Comparison of ENCODE assay signal across 8 cellular contexts in the genomic region with DNA sequence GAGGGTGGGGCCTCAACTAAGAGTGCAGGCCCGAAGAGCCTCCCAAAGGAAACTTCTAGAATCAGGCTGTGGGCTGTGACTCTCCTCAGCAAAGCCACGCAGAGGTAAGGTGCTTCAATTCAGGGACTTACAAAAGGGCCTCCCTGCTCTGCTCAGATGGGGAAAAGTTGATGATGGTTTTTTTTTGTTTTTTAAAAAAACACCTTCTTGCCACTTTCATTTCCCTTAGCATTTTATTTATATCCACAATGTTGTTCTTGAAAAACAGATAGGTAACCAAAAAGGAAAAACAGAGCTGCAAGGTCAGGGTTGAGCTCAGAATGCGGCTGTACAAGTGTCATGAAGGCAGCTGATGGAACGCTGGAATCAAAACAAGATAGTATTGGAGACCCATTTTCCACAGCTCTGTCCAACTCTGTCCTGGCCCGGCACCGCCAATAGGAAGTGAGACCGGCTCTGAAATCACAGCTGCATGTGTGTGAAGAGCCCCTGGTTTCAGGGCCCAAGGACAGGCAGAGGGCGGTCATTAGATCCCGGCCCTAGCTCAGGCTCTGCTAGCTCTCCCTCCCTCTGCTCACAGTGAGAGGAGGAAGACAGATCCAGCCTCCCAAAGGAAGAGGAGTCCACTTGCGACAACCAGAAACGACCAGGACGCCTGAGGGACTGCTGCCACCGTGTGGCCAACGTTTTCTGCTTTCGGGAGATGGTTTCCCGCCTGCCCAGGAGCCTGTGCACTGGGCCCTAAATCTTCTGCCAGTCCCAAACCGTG. TPM values are rescaled to one million over a fixed set of nuclear protein-coding genes. Genes with fewer than 3 reads are reported as not detected.
A peak's percentile ranks its signal among the peaks of the same experiment; 100 is the strongest.
DNase-seq lines count a peak whose midpoint lies in the region; ATAC-seq and TF ChIP-seq lines count a peak whose summit lies in the region.

No MANE protein-coding gene starts in this region.

- H3K36me3 ChIP-seq in PC-9 (ENCODE audit: low read depth), result peaks cover 3% of the 10 kb centered on the region

- 0 out of 2 replicates have a peak, but pooled peaks cover 4% of the 10 kb centered on the region for H4K20me1 ChIP-seq in PC-9 (ENCODE audit: insufficient read depth)

- intact Hi-C loops in PC-9 (cut with micrococcal nuclease; ENCODE audit: unreplicated experiment), result loop anchor here (1.0 kb wide), 1 partner anchor 136 kb away; no protein-coding TSS in a partner anchor

- H3K4me1 Mint-ChIP-seq in activated T-cell treated with anti-CD3 and anti-CD28 coated beads, Interleukin-2, amount 50 U/mL, for 72 hours (ENCODE audit: low read depth), result peaks cover 22% of the 10 kb centered on the region
- H3K4me1 Mint-ChIP-seq in naive B cell, result peaks cover 40 to 89% (median 60%) of the 10 kb centered on the region in 3 donors

- POLR2A ChIA-PET in HEK293T (lab: Yijun Ruan, JAX), result interaction anchor here (1.0 kb wide), 1 partner anchor 58 kb away, joined by 3 read pairs; the partner anchor contains the start of gene KLF2
- POLR2A ChIA-PET in PC-9 (lab: Charles Lee; ENCODE audit: unreplicated experiment), result interaction anchor here (0.5 to 0.6 kb wide), 2 partner anchors 131 to 135 kb away, joined by 5 to 14 read pairs; no protein-coding TSS in a partner anchor

- no peaks in the 10 kb centered on the region for H3K79me2 ChIP-seq in PC-9 (ENCODE audit: low read depth)

- ATAC-seq in activated T-cell treated with anti-CD3 and anti-CD28 coated beads, Interleukin-2, amount 50 U/mL, for 72 hours (replicated peaks in 1 of 2), result peak; percentile 68
- peak; percentile 70 to 72 for ATAC-seq in naive B cell (ENCODE audit: low read depth in 2 of 2)
- ATAC-seq in GM18909 (IDR thresholded peaks at IDR 0.05; ENCODE audit: poor library complexity, unreplicated experiment), result no peak

- BruUV-seq in PC-9 (replicated peaks; lab: Mats Ljungman, UMichigan), result no TSS peak

- H3K27ac Mint-ChIP-seq in activated T-cell treated with anti-CD3 and anti-CD28 coated beads, Interleukin-2, amount 50 U/mL, for 72 hours, result peak overlapping the region; percentile 42
- peak overlapping the region; percentile 95 to 99 (median 98) for H3K27ac Mint-ChIP-seq in naive B cell

- peaks cover 3 to 19% of the 10 kb centered on the region in 2 donors for H3K36me3 Mint-ChIP-seq in activated T-cell treated with anti-CD3 and anti-CD28 coated beads, Interleukin-2, amount 50 U/mL, for 72 hours (ENCODE audit: insufficient read depth in 2 of 2)
- H3K36me3 Mint-ChIP-seq in naive B cell, result peaks cover 26 to 29% of the 10 kb centered on the region in 2 donors

- H3K4me3 Mint-ChIP-seq in activated T-cell treated with anti-CD3 and anti-CD28 coated beads, Interleukin-2, amount 50 U/mL, for 72 hours, result peak overlapping the region in 1 of 2 donors; percentile 51
- peak overlapping the region; percentile 66 to 90 (median 79) for H3K4me3 Mint-ChIP-seq in naive B cell

- no peak overlapping the region for H3K4me3 ChIP-seq in PC-9

- no peaks in the 10 kb centered on the region for H3K9me2 ChIP-seq in PC-9 (ENCODE audit: insufficient read depth)

- no peaks in the 10 kb centered on the region for H3K4me1 ChIP-seq in PC-9 (replicated peaks; ENCODE audit: insufficient read depth)

- H3K27me3 Mint-ChIP-seq in activated T-cell treated with anti-CD3 and anti-CD28 coated beads, Interleukin-2, amount 50 U/mL, for 72 hours (ENCODE audit: low read depth), result no peaks in the 10 kb centered on the region
- no peaks in the 10 kb centered on the region for H3K27me3 Mint-ChIP-seq in naive B cell

- no peaks in the 10 kb centered on the region for H3K9me3 ChIP-seq in PC-9 (ENCODE audit: insufficient read depth, low read depth)

- H3K4me2 ChIP-seq in PC-9, result no peak overlapping the region

- DNase-seq in C1 segment of cervical spinal cord (lab: John Stamatoyannopoulos, UW), result peak; percentile 14 to 73 (median 56)
- peak; percentile 80 for DNase-seq in HEK293T (ENCODE audit: extremely low spot score)
- peak; percentile 60 to 67 for DNase-seq in PC-9
- DNase-seq in activated T-cell treated with anti-CD3 and anti-CD28 coated beads, Interleukin-2, amount 50 U/mL, for 72 hours, result peak; percentile 63 to 70
- DNase-seq in fibroblast of gingiva (ENCODE audit: low read depth), result peak; percentile 86
- peak; percentile 82 for DNase-seq in naive B cell
- DNase-seq in stimulated activated CD8-positive, alpha-beta memory T cell treated with anti-CD3 and anti-CD28 coated beads, Interleukin-7, amount 100 ng/mL, for 4 hours (ENCODE audit: low read depth in 2 of 2), result peak; percentile 62 to 64

- no peaks in the 10 kb centered on the region for H3K9me3 Mint-ChIP-seq in activated T-cell treated with anti-CD3 and anti-CD28 coated beads, Interleukin-2, amount 50 U/mL, for 72 hours
- H3K9me3 Mint-ChIP-seq in naive B cell, result peaks cover 7 to 47% (median 23%) of the 10 kb centered on the region in 7 donors

- no peak overlapping the region for H3K27ac ChIP-seq in PC-9

- peaks cover 6% of the 10 kb centered on the region; the same call in 1 of the 2 replicates for H3F3A ChIP-seq in PC-9 (ENCODE audit: insufficient read depth, low read depth)

- no peak overlapping the region for H2AFZ ChIP-seq in PC-9

- peak; percentile 86 for TF ChIP-seq CTCF in PC-9 (conservative IDR thresholded peaks at IDR 0.05)

- H3K27me3 ChIP-seq in PC-9 (ENCODE audit: insufficient read depth, low read depth), result no peaks in the 10 kb centered on the region

- CTCF ChIA-PET in HEK293T (lab: Yijun Ruan, JAX), result interaction anchor here (0.7 to 1.6 kb wide), 3 partner anchors 11 to 136 kb away, joined by 3 to 14 read pairs (median 3); no protein-coding TSS in a partner anchor
- CTCF ChIA-PET in PC-9 (lab: Charles Lee), result interaction anchor here (0.6 to 1.5 kb wide), 10 partner anchors 44 to 345 kb away, joined by 3 to 31 read pairs (median 4); no protein-coding TSS in a partner anchor

TF ChIP-seq in HEK293T, 16 proteins besides CTCF, POLR2A, EP300 and RAD21:
- TF ChIP-seq NFRKB (IDR thresholded peaks at IDR 0.05), result no peak
- TF ChIP-seq PKNOX1 (IDR thresholded peaks at IDR 0.05), result no peak
- no peak for TF ChIP-seq CTBP1 (IDR thresholded peaks at IDR 0.05; ENCODE audit: borderline replicate concordance)
- TF ChIP-seq SP1 (IDR thresholded peaks at IDR 0.05), result no peak

RNA-seq across cellular contexts. Expression of gene KLF2, which starts 58.3 kb away (rescaled TPM):
- 1.6 and 2.0 TPM in 2 replicates for total RNA-seq in PC-9 (2021)
- under 1 TPM; 0.36 to 0.76 TPM for total RNA-seq in activated T-cell treated with anti-CD3 and anti-CD28 coated beads, Interleukin-2, amount 50 U/mL, for 72 hours
- polyA plus RNA-seq in naive B cell (ENCODE audit: low read depth in 6 of 6), result 100 to 1,000 TPM; 145 to 413 (median 248) TPM
